ENCODE assay signal across 23 cellular contexts in the genomic region with DNA sequence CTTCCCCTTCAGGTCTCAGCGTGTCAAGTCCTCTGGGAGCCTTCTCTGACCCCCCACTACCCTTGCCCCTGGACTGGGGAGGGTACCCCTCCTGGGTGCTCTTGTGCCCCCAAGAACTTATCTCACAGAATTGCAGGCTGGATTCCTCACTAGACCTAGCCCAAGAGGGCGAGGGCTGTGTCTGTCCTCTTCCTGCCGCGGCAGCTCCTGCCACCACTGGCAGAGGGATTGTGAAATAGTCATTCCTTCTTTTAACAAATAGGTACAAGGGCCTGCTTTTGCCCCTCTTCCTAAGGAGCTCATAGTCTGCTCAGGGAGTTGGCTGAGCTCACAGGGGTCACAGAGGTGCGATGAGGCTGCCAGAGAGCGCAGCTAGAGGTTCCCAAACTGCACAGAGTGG. TPM values are rescaled to one million over a fixed set of nuclear protein-coding genes. Genes with fewer than 3 reads are reported as not detected.
"Had no signal": no experiment of that assay in that cellular context is flagged by ENCODE, and none has a peak within 500 bp of the region (broad histone marks: within the 10 kb centered on the region; RNA-seq: fewer than 3 reads in every experiment).

No MANE protein-coding gene starts in this region.

- H3K27me3 ChIP-seq: adrenal gland, breast epithelium, esophagus muscularis mucosa, gastroesophageal sphincter, right atrium auricular region, thyroid gland had no signal

- ATAC-seq: activated naive CD4-positive, alpha-beta T cell treated with anti-CD3 and anti-CD28 coated beads, Interleukin-2, amount 50 U/mL, for 72 hours; gastroesophageal sphincter; heart right ventricle; mucosa of descending colon; naive thymus-derived CD4-positive, alpha-beta T cell had no signal

- H3K4me3 Mint-ChIP-seq: activated T-helper 1 cell treated with anti-CD3 and anti-CD28 coated beads, Interleukin-12 subunit alpha, Interleukin-12 subunit beta, Interleukin-2, Interleukin-4 antibody, amounts not matched to agents 30 ng/mL and 10 ng/mL and 1 ng/mL, durations not matched to agents 14 hours and 24 hours and 36 hours; naive thymus-derived CD4-positive, alpha-beta T cell had no signal

- H3K4me3 ChIP-seq: adrenal gland, breast epithelium, coronary artery, esophagus muscularis mucosa, gastroesophageal sphincter, heart right ventricle, mucosa of descending colon, right atrium auricular region, thyroid gland had no signal

- H3K27ac ChIP-seq: adrenal gland, breast epithelium, coronary artery, esophagus muscularis mucosa, gastroesophageal sphincter, right atrium auricular region, thyroid gland had no signal

- H3K9me3 ChIP-seq: adrenal gland, breast epithelium, esophagus muscularis mucosa, gastroesophageal sphincter, heart right ventricle, mucosa of descending colon, right atrium auricular region, thyroid gland had no signal

- DNase-seq: activated CD4-positive, alpha-beta T cell treated with anti-CD3 and anti-CD28 coated beads for 1 hour; activated CD4-positive, alpha-beta T cell treated with anti-CD3 and anti-CD28 coated beads, Interleukin-2, amount 50 U/mL, for 4 hours; activated gamma-delta T cell treated with Interleukin-2 at 50 U/mL for 16 hours; adrenal gland; heart right ventricle; mesenchymal stem cell; mucosa of descending colon; naive thymus-derived CD4-positive, alpha-beta T cell; nucleus accumbens; stimulated activated CD4-positive, alpha-beta T cell treated with anti-CD3 and anti-CD28 coated beads, Interleukin-2, amount 100 ng/mL, for 24 hours; T-helper 1 cell; thyroid gland had no signal

- H3K36me3 ChIP-seq: breast epithelium, heart right ventricle, right atrium auricular region, thyroid gland had no signal

- H3K9me3 Mint-ChIP-seq: activated naive CD4-positive, alpha-beta T cell treated with anti-CD3 and anti-CD28 coated beads, Interleukin-2, amount 50 U/mL, for 72 hours; activated T-helper 1 cell treated with anti-CD3 and anti-CD28 coated beads, Interleukin-12 subunit alpha, Interleukin-12 subunit beta, Interleukin-2, Interleukin-4 antibody, amounts not matched to agents 30 ng/mL and 10 ng/mL and 1 ng/mL, durations not matched to agents 14 hours and 24 hours and 36 hours; naive thymus-derived CD4-positive, alpha-beta T cell had no signal

- H3K36me3 Mint-ChIP-seq: activated naive CD4-positive, alpha-beta T cell treated with anti-CD3 and anti-CD28 coated beads, Interleukin-2, amount 50 U/mL, for 72 hours; naive thymus-derived CD4-positive, alpha-beta T cell had no signal

- H3K27ac Mint-ChIP-seq: activated T-helper 1 cell treated with anti-CD3 and anti-CD28 coated beads, Interleukin-12 subunit alpha, Interleukin-12 subunit beta, Interleukin-2, Interleukin-4 antibody, amounts not matched to agents 30 ng/mL and 10 ng/mL and 1 ng/mL, durations not matched to agents 14 hours and 24 hours and 36 hours had no signal

RNA-seq across cellular contexts. Expression of a gene that starts 9.0 kb away (rescaled TPM):
- total RNA-seq: activated CD8-positive, alpha-beta memory T cell treated with anti-CD3 and anti-CD28 coated beads for 36 hours; activated T-helper 1 cell treated with anti-CD3 and anti-CD28 coated beads, Interleukin-12 subunit alpha, Interleukin-12 subunit beta, Interleukin-2, Interleukin-4 antibody, amounts not matched to agents 30 ng/mL and 10 ng/mL and 1 ng/mL, durations not matched to agents 14 hours and 24 hours and 36 hours; astrocyte; right atrium auricular region; subcutaneous adipose tissue had no signal
- polyA plus RNA-seq: liver had no signal
